ENCODE assay signal across 24 cellular contexts in genomic region chr2:203983064-203983715, GRCh38. TPM values are rescaled to one million over a fixed set of nuclear protein-coding genes. Genes with fewer than 3 reads are reported as not detected.
"Had no signal": no experiment of that assay in that cellular context is flagged by ENCODE, and none has a peak within 500 bp of the region (broad histone marks: within the 10 kb centered on the region; RNA-seq: fewer than 3 reads in every experiment).

No MANE protein-coding gene starts in this region.

- H3K4me1 ChIP-seq: Peyer's patch, SJSA1 had no signal

- H3K9me3 ChIP-seq: Peyer's patch, SJSA1 had no signal

- H3K27ac ChIP-seq: brain microvascular endothelial cell, cardiac muscle cell, Peyer's patch, RWPE1, SJSA1 had no signal

- H3K4me3 ChIP-seq: cardiac muscle cell, Peyer's patch, SJSA1 had no signal

- DNase-seq: activated B cell treated with CpG ODN at 0.5 μM for 24 hours; activated CD4-positive, alpha-beta memory T cell treated with anti-CD3 and anti-CD28 coated beads for 36 hours; activated CD4-positive, alpha-beta T cell treated with anti-CD3 and anti-CD28 coated beads for 1 hour; activated CD4-positive, alpha-beta T cell treated with anti-CD3 and anti-CD28 coated beads, Interleukin-2, amount 10 ng/mL, durations not matched to agents 7 days and 5 days; activated CD8-positive, alpha-beta memory T cell treated with anti-CD3 and anti-CD28 coated beads for 24 hours; activated gamma-delta T cell; activated naive CD4-positive, alpha-beta T cell treated with anti-CD3 and anti-CD28 coated beads for 36 hours; activated T-cell treated with anti-CD3 and anti-CD28 coated beads, Interleukin-2, amount 50 U/mL, for 4 hours; brain microvascular endothelial cell; Karpas-422; NCI-H1105 treated with DMSO at 0.1 percent for 48 hours; NCI-H146; NCI-H187 treated with DMSO at 0.1 percent for 48 hours; NCI-H2081 treated with DMSO at 0.1 percent for 48 hours; NCI-H446; NCI-H524; Peyer's patch; Right ventricle myocardium superior; T-helper 17 cell; T-helper 9 cell had no signal

- H3K27me3 ChIP-seq: brain microvascular endothelial cell, cardiac muscle cell, Peyer's patch, SJSA1 had no signal

- H3K36me3 ChIP-seq: brain microvascular endothelial cell, cardiac muscle cell, Peyer's patch, SJSA1 had no signal

- ATAC-seq: T-helper 17 cell had no signal

RNA-seq across cellular contexts. Expression of gene ICOS, which starts 46.6 kb away (rescaled TPM):
- total RNA-seq: activated B cell treated with CpG ODN at 0.5 μM for 24 hours, cardiac muscle cell, cerebellum, Right ventricle myocardium superior, SJSA1 had no signal
- polyA plus RNA-seq: cardiac muscle cell had no signal
